ENCODE assay signal across 2 cellular contexts in genomic region chr9:104921067-104921741, GRCh38.
TF ChIP-seq lines count a peak whose summit lies in the region.

No MANE protein-coding gene starts in this region.

TF ChIP-seq in SK-N-SH, 30 proteins besides CTCF, POLR2A, EP300 and RAD21 (continued from another document):
- TF ChIP-seq REST (IDR thresholded peaks at IDR 0.05; ENCODE audit: low read depth, low read length): no peak

TF ChIP-seq in SK-N-SH treated with all-trans-retinoic acid at 6 μM for 48 hours, 23 proteins besides CTCF, POLR2A, EP300 and RAD21 (continued from another document):
- TF ChIP-seq POU6F1 (CRISPR knock-in tag; IDR thresholded peaks at IDR 0.05; ENCODE audit: borderline replicate concordance, low read depth) (no peak), ZFP30 (CRISPR knock-in tag; IDR thresholded peaks at IDR 0.05) (no peak), SNAI2 (CRISPR knock-in tag; IDR thresholded peaks at IDR 0.05) (no peak)
